Comparison of ENCODE assay signal across 1 cellular context in the genomic region with DNA sequence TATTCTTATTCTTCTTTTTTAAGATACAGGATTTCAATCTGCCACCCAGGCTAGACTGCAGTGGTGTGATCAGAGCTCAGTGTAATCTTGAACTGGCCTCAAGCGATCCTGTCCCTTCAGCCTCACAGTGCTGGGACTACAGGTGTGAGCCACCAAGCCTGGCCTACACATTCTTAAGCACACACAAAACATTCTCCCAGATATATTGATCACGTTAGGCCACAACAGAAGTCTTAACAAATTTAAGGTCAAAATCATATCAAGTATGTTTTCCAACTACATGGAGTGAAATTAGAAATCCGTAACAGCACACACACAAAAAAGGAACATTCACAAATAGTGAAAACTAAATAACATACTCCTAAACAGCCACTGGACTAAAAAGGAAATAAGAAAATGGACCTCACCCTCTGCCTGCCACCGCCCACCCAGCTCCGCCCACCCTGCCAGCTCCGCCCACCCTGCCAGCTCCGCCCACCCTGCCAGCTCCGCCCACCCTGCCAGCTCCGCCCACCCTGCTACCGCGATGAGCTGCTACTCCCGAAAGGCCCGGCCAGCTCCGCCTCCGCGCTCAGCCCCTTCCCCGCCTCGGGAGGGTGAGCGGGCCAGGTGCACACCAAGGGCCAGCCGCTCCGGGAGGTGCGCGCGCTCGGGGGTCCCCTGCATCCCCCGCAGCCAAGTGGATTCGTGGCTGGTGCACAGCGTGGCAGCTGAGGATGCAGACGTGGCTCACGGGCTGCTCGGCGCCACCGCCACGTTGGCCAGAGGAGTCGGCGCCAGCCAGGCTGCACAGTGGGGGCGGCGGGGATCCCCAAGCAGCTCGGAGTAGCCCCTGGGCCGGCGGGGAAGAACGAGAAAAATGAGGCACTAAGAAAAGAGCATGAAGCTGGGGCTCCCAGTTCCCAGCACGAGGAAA.
TF ChIP-seq lines count a peak whose summit lies in the region.

No MANE protein-coding gene starts in this region.

TF ChIP-seq in IMR-90, 13 proteins besides CTCF, POLR2A, EP300 and RAD21 (continued from another document):
- TF ChIP-seq, protein P1, sequence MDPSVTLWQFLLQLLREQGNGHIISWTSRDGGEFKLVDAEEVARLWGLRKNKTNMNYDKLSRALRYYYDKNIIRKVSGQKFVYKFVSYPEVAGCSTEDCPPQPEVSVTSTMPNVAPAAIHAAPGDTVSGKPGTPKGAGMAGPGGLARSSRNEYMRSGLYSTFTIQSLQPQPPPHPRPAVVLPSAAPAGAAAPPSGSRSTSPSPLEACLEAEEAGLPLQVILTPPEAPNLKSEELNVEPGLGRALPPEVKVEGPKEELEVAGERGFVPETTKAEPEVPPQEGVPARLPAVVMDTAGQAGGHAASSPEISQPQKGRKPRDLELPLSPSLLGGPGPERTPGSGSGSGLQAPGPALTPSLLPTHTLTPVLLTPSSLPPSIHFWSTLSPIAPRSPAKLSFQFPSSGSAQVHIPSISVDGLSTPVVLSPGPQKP (IDR thresholded peaks at IDR 0.05; ENCODE audit: borderline replicate concordance, low read depth, low read length) = no peak
- TF ChIP-seq FOS (IDR thresholded peaks at IDR 0.05; ENCODE audit: low read depth, low read length) (no peak), BHLHE40 (IDR thresholded peaks at IDR 0.05; ENCODE audit: low read depth, low read length) (no peak)
- TF ChIP-seq, protein P2, sequence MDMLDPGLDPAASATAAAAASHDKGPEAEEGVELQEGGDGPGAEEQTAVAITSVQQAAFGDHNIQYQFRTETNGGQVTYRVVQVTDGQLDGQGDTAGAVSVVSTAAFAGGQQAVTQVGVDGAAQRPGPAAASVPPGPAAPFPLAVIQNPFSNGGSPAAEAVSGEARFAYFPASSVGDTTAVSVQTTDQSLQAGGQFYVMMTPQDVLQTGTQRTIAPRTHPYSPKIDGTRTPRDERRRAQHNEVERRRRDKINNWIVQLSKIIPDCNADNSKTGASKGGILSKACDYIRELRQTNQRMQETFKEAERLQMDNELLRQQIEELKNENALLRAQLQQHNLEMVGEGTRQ (IDR thresholded peaks at IDR 0.05; ENCODE audit: low read depth, low read length) = no peak
TF ChIP-seq in IMR-90: peak in this region for 0.
